ENCODE assay signal across 10 cellular contexts in genomic region chr17:64983708-64984107, GRCh38.
A peak's percentile ranks its signal among the peaks of the same experiment; 100 is the strongest.
DNase-seq lines count a peak whose midpoint lies in the region; ATAC-seq and TF ChIP-seq lines count a peak whose summit lies in the region.
"Had no signal": no experiment of that assay in that cellular context is flagged by ENCODE, and none has a peak within 500 bp of the region (broad histone marks: within the 10 kb centered on the region; RNA-seq: fewer than 3 reads in every experiment).

No MANE protein-coding gene starts in this region.

- peak overlapping the region; percentile 84 to 92 for H3K27ac ChIP-seq in mucosa of rectum (ENCODE audit: low read depth in 2 of 2, low read length in 2 of 2)

- H3K36me3 Mint-ChIP-seq in stimulated activated naive CD8-positive, alpha-beta T cell treated with anti-CD3 and anti-CD28 coated beads, Interleukin-15, Interleukin-2, amounts not matched to agents 100 ng/mL and 50 ng/mL, for 24 hours (ENCODE audit: low read depth): no peaks in the 10 kb centered on the region
- H3K36me3 Mint-ChIP-seq in activated T-helper 1 cell treated with anti-CD3 and anti-CD28 coated beads, Interleukin-12 subunit alpha, Interleukin-12 subunit beta, Interleukin-2, Interleukin-4 antibody, amounts not matched to agents 30 ng/mL and 10 ng/mL and 1 ng/mL, durations not matched to agents 14 hours and 24 hours and 36 hours (ENCODE audit: low read depth): peaks cover 4% of the 10 kb centered on the region

- intact Hi-C loops in activated T-helper 1 cell treated with anti-CD3 and anti-CD28 coated beads, Interleukin-12 subunit alpha, Interleukin-12 subunit beta, Interleukin-2, Interleukin-4 antibody, amounts not matched to agents 30 ng/mL and 10 ng/mL and 1 ng/mL, durations not matched to agents 14 hours and 24 hours and 36 hours (cut with micrococcal nuclease): loop anchor here (2.0 kb wide), 2 partner anchors 15 to 139 kb away; no protein-coding TSS in a partner anchor

- no peak overlapping the region for H3K4me3 ChIP-seq in mucosa of rectum (ENCODE audit: low read length in 2 of 2)

- no peak overlapping the region for H3K4me3 Mint-ChIP-seq in stimulated activated naive CD8-positive, alpha-beta T cell treated with anti-CD3 and anti-CD28 coated beads, Interleukin-15, Interleukin-2, amounts not matched to agents 100 ng/mL and 50 ng/mL, for 24 hours
- no peak overlapping the region for H3K4me3 Mint-ChIP-seq in activated T-helper 1 cell treated with anti-CD3 and anti-CD28 coated beads, Interleukin-12 subunit alpha, Interleukin-12 subunit beta, Interleukin-2, Interleukin-4 antibody, amounts not matched to agents 30 ng/mL and 10 ng/mL and 1 ng/mL, durations not matched to agents 14 hours and 24 hours and 36 hours

- H3K27me3 ChIP-seq in mucosa of rectum (ENCODE audit: control insufficient read depth in 2 of 2, insufficient read depth in 2 of 2, low read length in 2 of 2): no peaks in the 10 kb centered on the region

- no peak overlapping the region for H3K9ac ChIP-seq in mucosa of rectum (ENCODE audit: low read depth in 1 of 2, low read length in 2 of 2)

- peaks cover 4% of the 10 kb centered on the region for H3K9me3 Mint-ChIP-seq in stimulated activated naive CD8-positive, alpha-beta T cell treated with anti-CD3 and anti-CD28 coated beads, Interleukin-15, Interleukin-2, amounts not matched to agents 100 ng/mL and 50 ng/mL, for 24 hours
- H3K9me3 Mint-ChIP-seq in activated T-helper 1 cell treated with anti-CD3 and anti-CD28 coated beads, Interleukin-12 subunit alpha, Interleukin-12 subunit beta, Interleukin-2, Interleukin-4 antibody, amounts not matched to agents 30 ng/mL and 10 ng/mL and 1 ng/mL, durations not matched to agents 14 hours and 24 hours and 36 hours: peaks cover 5% of the 10 kb centered on the region

- H3K9me3 ChIP-seq in mucosa of rectum (ENCODE audit: control insufficient read depth in 2 of 2, low read length in 2 of 2): no peaks in the 10 kb centered on the region

- peaks cover 59% of the 10 kb centered on the region for H3K4me1 Mint-ChIP-seq in stimulated activated naive CD8-positive, alpha-beta T cell treated with anti-CD3 and anti-CD28 coated beads, Interleukin-15, Interleukin-2, amounts not matched to agents 100 ng/mL and 50 ng/mL, for 24 hours (ENCODE audit: low read depth)
- peaks cover 51% of the 10 kb centered on the region for H3K4me1 Mint-ChIP-seq in activated T-helper 1 cell treated with anti-CD3 and anti-CD28 coated beads, Interleukin-12 subunit alpha, Interleukin-12 subunit beta, Interleukin-2, Interleukin-4 antibody, amounts not matched to agents 30 ng/mL and 10 ng/mL and 1 ng/mL, durations not matched to agents 14 hours and 24 hours and 36 hours (ENCODE audit: low read depth)

- H3K27me3 Mint-ChIP-seq in stimulated activated naive CD8-positive, alpha-beta T cell treated with anti-CD3 and anti-CD28 coated beads, Interleukin-15, Interleukin-2, amounts not matched to agents 100 ng/mL and 50 ng/mL, for 24 hours: no peaks in the 10 kb centered on the region
- no peaks in the 10 kb centered on the region for H3K27me3 Mint-ChIP-seq in activated T-helper 1 cell treated with anti-CD3 and anti-CD28 coated beads, Interleukin-12 subunit alpha, Interleukin-12 subunit beta, Interleukin-2, Interleukin-4 antibody, amounts not matched to agents 30 ng/mL and 10 ng/mL and 1 ng/mL, durations not matched to agents 14 hours and 24 hours and 36 hours (ENCODE audit: insufficient read depth)

- no peak for DNase-seq in stimulated activated naive CD8-positive, alpha-beta T cell treated with anti-CD3 and anti-CD28 coated beads, Interleukin-15, Interleukin-2, amounts not matched to agents 100 U/mL and 50 U/mL, for 24 hours
- no peak for DNase-seq in activated T-helper 1 cell treated with anti-CD3 and anti-CD28 coated beads, Interleukin-12 subunit alpha, Interleukin-12 subunit beta, Interleukin-2, Interleukin-4 antibody, amounts not matched to agents 30 ng/mL and 10 ng/mL and 1 ng/mL, durations not matched to agents 14 hours and 24 hours and 36 hours (ENCODE audit: low spot score)
- no peak for DNase-seq in stimulated activated CD4-positive, alpha-beta T cell treated with anti-CD3 and anti-CD28 coated beads, Interleukin-4, amount 100 ng/mL, for 24 hours
- DNase-seq in SIG-M5 (lab: John Stamatoyannopoulos, UW): no peak
- DNase-seq: dermis blood vessel endothelial cell, NCI-H2029 had no signal

- no peak for TF ChIP-seq POLR2A in GM18505 (IDR thresholded peaks at IDR 0.05; ENCODE audit: borderline replicate concordance, extremely low read depth, insufficient read depth, insufficient read length)

- ATAC-seq in stimulated activated naive CD8-positive, alpha-beta T cell treated with anti-CD3 and anti-CD28 coated beads, Interleukin-15, Interleukin-2, amounts not matched to agents 100 U/mL and 50 U/mL, for 24 hours: no peak
- no peak for ATAC-seq in GM18505 (IDR thresholded peaks at IDR 0.05; ENCODE audit: unreplicated experiment)
- ATAC-seq in GM18502 (IDR thresholded peaks at IDR 0.05; ENCODE audit: poor library complexity, unreplicated experiment): no peak

- H3K27ac Mint-ChIP-seq in stimulated activated naive CD8-positive, alpha-beta T cell treated with anti-CD3 and anti-CD28 coated beads, Interleukin-15, Interleukin-2, amounts not matched to agents 100 ng/mL and 50 ng/mL, for 24 hours: peak overlapping the region; percentile 99
- H3K27ac Mint-ChIP-seq in activated T-helper 1 cell treated with anti-CD3 and anti-CD28 coated beads, Interleukin-12 subunit alpha, Interleukin-12 subunit beta, Interleukin-2, Interleukin-4 antibody, amounts not matched to agents 30 ng/mL and 10 ng/mL and 1 ng/mL, durations not matched to agents 14 hours and 24 hours and 36 hours: peak overlapping the region; percentile 99

- no peaks in the 10 kb centered on the region for H3K36me3 ChIP-seq in mucosa of rectum (ENCODE audit: control insufficient read depth in 2 of 2, insufficient read depth in 2 of 2, low read length in 2 of 2)

- peaks cover 9% of the 10 kb centered on the region in 2 donors for H3K4me1 ChIP-seq in mucosa of rectum (ENCODE audit: control insufficient read depth in 2 of 2, insufficient read depth in 2 of 2, low read length in 2 of 2)
